In genomic region chr6:40733290-40733689, GRCh38 we compare ENCODE assay signal across 15 cellular contexts.
"Had no signal": no experiment of that assay in that cellular context is flagged by ENCODE, and none has a peak within 500 bp of the region (broad histone marks: within the 10 kb centered on the region; RNA-seq: fewer than 3 reads in every experiment).

No MANE protein-coding gene starts in this region.

- H3K4me3 Mint-ChIP-seq: activated naive CD8-positive, alpha-beta T cell treated with anti-CD3 and anti-CD28 coated beads, Interleukin-2, amount 50 U/mL, for 24 hours; activated T-helper 1 cell treated with anti-CD3 and anti-CD28 coated beads, Interleukin-12 subunit alpha, Interleukin-12 subunit beta, Interleukin-2, Interleukin-4 antibody, amounts not matched to agents 30 ng/mL and 10 ng/mL and 1 ng/mL, durations not matched to agents 14 hours and 24 hours and 36 hours; brain; WTC11 had no signal

- H3K9me3 Mint-ChIP-seq: activated naive CD8-positive, alpha-beta T cell treated with anti-CD3 and anti-CD28 coated beads, Interleukin-2, amount 50 U/mL, for 24 hours; activated T-helper 1 cell treated with anti-CD3 and anti-CD28 coated beads, Interleukin-12 subunit alpha, Interleukin-12 subunit beta, Interleukin-2, Interleukin-4 antibody, amounts not matched to agents 30 ng/mL and 10 ng/mL and 1 ng/mL, durations not matched to agents 14 hours and 24 hours and 36 hours; WTC11 had no signal

- H3K9me3 ChIP-seq: esophagus squamous epithelium, gastrocnemius medialis, thyroid gland had no signal

- H3K4me1 Mint-ChIP-seq: activated naive CD8-positive, alpha-beta T cell treated with anti-CD3 and anti-CD28 coated beads, Interleukin-2, amount 50 U/mL, for 24 hours had no signal

- H3K4me1 ChIP-seq: esophagus squamous epithelium, gastrocnemius medialis, thyroid gland had no signal

- H3K36me3 ChIP-seq: esophagus squamous epithelium, gastrocnemius medialis, thyroid gland had no signal

- H3K27ac ChIP-seq: esophagus squamous epithelium, gastrocnemius medialis, thyroid gland had no signal

- H3K27me3 ChIP-seq: gastrocnemius medialis, thyroid gland had no signal

- ATAC-seq: activated naive CD8-positive, alpha-beta T cell treated with anti-CD3 and anti-CD28 coated beads, Interleukin-2, amount 50 U/mL, for 24 hours; gastrocnemius medialis; left ventricle myocardium superior; WTC11 had no signal

- H3K4me3 ChIP-seq: esophagus squamous epithelium, gastrocnemius medialis, thyroid gland had no signal

- H3K36me3 Mint-ChIP-seq: brain, WTC11 had no signal

- H3K27ac Mint-ChIP-seq: activated naive CD8-positive, alpha-beta T cell treated with anti-CD3 and anti-CD28 coated beads, Interleukin-2, amount 50 U/mL, for 24 hours; activated T-helper 1 cell treated with anti-CD3 and anti-CD28 coated beads, Interleukin-12 subunit alpha, Interleukin-12 subunit beta, Interleukin-2, Interleukin-4 antibody, amounts not matched to agents 30 ng/mL and 10 ng/mL and 1 ng/mL, durations not matched to agents 14 hours and 24 hours and 36 hours; brain; WTC11 had no signal

- DNase-seq: activated CD4-positive, alpha-beta T cell treated with anti-CD3 and anti-CD28 coated beads for 48 hours; activated naive CD4-positive, alpha-beta T cell treated with Interleukin-2 at 50 U/mL for 16 hours; activated naive CD8-positive, alpha-beta T cell treated with anti-CD3 and anti-CD28 coated beads, Interleukin-2, amount 50 U/mL, for 24 hours; cerebellar nuclear complex; esophagus squamous epithelium; gastrocnemius medialis; kidney; left ventricle myocardium superior; midbrain; retina; T-helper 1 cell; thyroid gland had no signal
